Comparison of ENCODE assay signal across 10 cellular contexts in the genomic region with DNA sequence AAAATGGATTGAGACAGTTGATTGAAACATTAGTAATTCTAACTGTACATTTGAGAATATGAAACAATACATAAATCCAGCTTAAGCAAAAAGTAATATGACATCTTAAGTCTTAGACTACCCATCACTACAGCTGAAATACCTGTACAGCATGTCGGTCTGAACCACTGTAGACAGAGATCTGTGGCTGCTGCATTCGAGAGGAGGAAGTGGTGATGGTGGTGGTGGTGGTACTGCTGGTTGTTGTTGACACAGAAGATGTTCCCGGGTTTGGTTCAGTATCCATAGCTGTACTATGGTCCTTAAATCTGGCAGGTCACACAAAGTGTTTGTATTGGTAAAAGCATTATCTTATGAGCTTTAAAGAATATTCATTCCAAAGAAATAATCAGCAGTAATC. TPM values are rescaled to one million over a fixed set of nuclear protein-coding genes. Genes with fewer than 3 reads are reported as not detected.
DNase-seq lines count a peak whose midpoint lies in the region; ATAC-seq and TF ChIP-seq lines count a peak whose summit lies in the region.
"Had no signal": no experiment of that assay in that cellular context is flagged by ENCODE, and none has a peak within 500 bp of the region (broad histone marks: within the 10 kb centered on the region; RNA-seq: fewer than 3 reads in every experiment).

No MANE protein-coding gene starts in this region.

- peaks cover 32% of the 10 kb centered on the region for H3K4me1 ChIP-seq in MM.1S (ENCODE audit: low read length)
- peaks cover 20% of the 10 kb centered on the region for H3K4me1 ChIP-seq in smooth muscle cell (ENCODE audit: low read depth)
- H3K4me1 ChIP-seq in HAP-1: peaks cover 6% of the 10 kb centered on the region

- TF ChIP-seq CTCF in GM12864 (IDR thresholded peaks at IDR 0.05; ENCODE audit: low read depth, low read length, missing control alignments) (no peak), MM.1S (IDR thresholded peaks at IDR 0.05; ENCODE audit: low read length) (no peak), smooth muscle cell (IDR thresholded peaks at IDR 0.05; ENCODE audit: borderline replicate concordance, insufficient read depth, poor library complexity, severe bottlenecking) (no peak), dorsolateral prefrontal cortex (IDR thresholded peaks at IDR 0.05 in 54 of 56, conservative IDR thresholded peaks at IDR 0.05 in 2 of 56; ENCODE audit: low read depth in 1 of 56, partially characterized antibody in 56 of 56) (no peak)

- ATAC-seq in GM19467 (IDR thresholded peaks at IDR 0.05; ENCODE audit: unreplicated experiment): no peak
- ATAC-seq: mucosa of descending colon, Right ventricle myocardium inferior had no signal

- H3K4me2 ChIP-seq in MM.1S (ENCODE audit: low read depth, low read length) (peak overlapping the region; percentile 97), smooth muscle cell (peak overlapping the region; percentile 98)

- H3K27ac ChIP-seq in MM.1S (ENCODE audit: low read length): no peak overlapping the region
- no peak overlapping the region for H3K27ac ChIP-seq in smooth muscle cell (ENCODE audit: low read depth)
- H3K27ac ChIP-seq in dorsolateral prefrontal cortex: no peak overlapping the region

- H3K9me3 ChIP-seq in MM.1S (replicated peaks; ENCODE audit: insufficient read depth, low read length) (no peaks in the 10 kb centered on the region), smooth muscle cell (replicated peaks; ENCODE audit: low read depth) (no peaks in the 10 kb centered on the region), HAP-1 (no peaks in the 10 kb centered on the region)
- H3K9me3 ChIP-seq: mucosa of descending colon had no signal

- no peaks in the 10 kb centered on the region for H3K27me3 ChIP-seq in MM.1S (replicated peaks; ENCODE audit: insufficient read depth, low read length)
- H3K27me3 ChIP-seq in smooth muscle cell (ENCODE audit: low read depth): no peaks in the 10 kb centered on the region
- H3K27me3 ChIP-seq in HAP-1 (ENCODE audit: low read depth): no peaks in the 10 kb centered on the region
- H3K27me3 ChIP-seq in dorsolateral prefrontal cortex: no peaks in the 10 kb centered on the region

- no peak overlapping the region for H2AFZ ChIP-seq in MM.1S (ENCODE audit: low read length)
- no peak overlapping the region for H2AFZ ChIP-seq in smooth muscle cell (ENCODE audit: low read depth)

- H4K20me1 ChIP-seq in MM.1S (ENCODE audit: insufficient read depth, low read length) (no peaks in the 10 kb centered on the region), smooth muscle cell (ENCODE audit: low read depth) (peaks cover 57% of the 10 kb centered on the region)

- H3K9ac ChIP-seq in MM.1S (ENCODE audit: low read length) (no peak overlapping the region), smooth muscle cell (ENCODE audit: low read depth) (no peak overlapping the region)

- DNase-seq in GM12864 (ENCODE audit: low read depth) (no peak), MM.1S (peak; percentile 40), smooth muscle cell (lab: John Stamatoyannopoulos, UW; ENCODE audit: unreplicated experiment) (no peak), HAP-1 (ENCODE audit: low spot score in 2 of 2) (no peak), dorsolateral prefrontal cortex (no peak), NCI-H2107 (lab: John Stamatoyannopoulos, UW) (no peak)
- peak; percentile 80 for DNase-seq in activated effector memory CD4-positive, alpha-beta T cell treated with anti-CD3 and anti-CD28 coated beads, Interleukin-2, amount 50 U/mL, for 16 hours

- H3F3A ChIP-seq in MM.1S (ENCODE audit: insufficient read depth, low read length) (peaks cover 32% of the 10 kb centered on the region), smooth muscle cell (ENCODE audit: low read depth) (no peaks in the 10 kb centered on the region)

- H3K36me3 ChIP-seq in MM.1S (replicated peaks; ENCODE audit: insufficient read depth, low read length) (peaks cover 13% of the 10 kb centered on the region), smooth muscle cell (ENCODE audit: low read depth) (peaks cover 24% of the 10 kb centered on the region), HAP-1 (replicated peaks) (peaks cover 40% of the 10 kb centered on the region)

- H3K9me2 ChIP-seq in MM.1S (replicated peaks; ENCODE audit: insufficient read depth, low read length): no peaks in the 10 kb centered on the region

- H3K4me3 ChIP-seq in GM12864 (ENCODE audit: low read depth, low read length): peak overlapping the region; percentile 21; the same call in 1 of the 2 replicates
- peak overlapping the region; percentile 89; the same call in 1 of the 2 replicates for H3K4me3 ChIP-seq in MM.1S (ENCODE audit: low read length)
- no peak overlapping the region for H3K4me3 ChIP-seq in smooth muscle cell
- no peak overlapping the region for H3K4me3 ChIP-seq in HAP-1
- H3K4me3 ChIP-seq in dorsolateral prefrontal cortex: peak overlapping the region in 10 of 59 donors; percentile 2 to 99 (median 96)
- H3K4me3 ChIP-seq: mucosa of descending colon had no signal

- WGBS in smooth muscle cell (ENCODE audit: low lambda C conversion rate): 95% methylated on average over 3 of the region's 3 CpGs

- in situ Hi-C loops in HAP-1 (cut with MboI; ENCODE audit: low sequenced_read_pairs): no loop called here

- intact Hi-C loops in dorsolateral prefrontal cortex (cut with DNase I): no loop called here

- H3K79me2 ChIP-seq in MM.1S (ENCODE audit: low read length): peaks cover 78% of the 10 kb centered on the region
- H3K79me2 ChIP-seq in smooth muscle cell (ENCODE audit: low read depth): peaks cover 66% of the 10 kb centered on the region

RNA-seq across cellular contexts. Expression of gene PHC3, which starts 2.9 kb away (rescaled TPM):
- total RNA-seq in smooth muscle cell (27.1 and 28.8 TPM in 2 replicates), dorsolateral prefrontal cortex (100 to 1,000 TPM in 88 of 120 experiments, 10 to 100 TPM in 32; 76.0 to 170 (median 110) TPM)
- 33.1 and 41.3 TPM in 2 replicates for polyA plus RNA-seq in smooth muscle cell

RNA-seq across cellular contexts. Expression of gene PRKCI, which starts 43.6 kb away (rescaled TPM):
- total RNA-seq in smooth muscle cell: 62.6 and 82.8 TPM in 2 replicates
- 20.0 and 32.3 TPM in 2 replicates for polyA plus RNA-seq in smooth muscle cell
- 10 to 100 TPM; 14.6 to 73.6 (median 39.8) TPM for total RNA-seq in dorsolateral prefrontal cortex

Comparison
In these comparisons a context has a peak if more than half of its experiments do, and no peak if none do; other contexts are left out.
1. DNase-seq: peak in MM.1S (single experiment) and activated effector memory CD4-positive, alpha-beta T cell treated with anti-CD3 and anti-CD28 coated beads, Interleukin-2, amount 50 U/mL, for 16 hours (single experiment); none in GM12864 (single experiment), smooth muscle cell (single experiment), HAP-1 (0 of 2), dorsolateral prefrontal cortex (0 of 10) and NCI-H2107 (single experiment).
2. H3K4me3 ChIP-seq: peak in GM12864 (single experiment) and MM.1S (single experiment); none in smooth muscle cell (single experiment) and HAP-1 (single experiment).